ENCODE assay signal across 1 cellular context in the genomic region with DNA sequence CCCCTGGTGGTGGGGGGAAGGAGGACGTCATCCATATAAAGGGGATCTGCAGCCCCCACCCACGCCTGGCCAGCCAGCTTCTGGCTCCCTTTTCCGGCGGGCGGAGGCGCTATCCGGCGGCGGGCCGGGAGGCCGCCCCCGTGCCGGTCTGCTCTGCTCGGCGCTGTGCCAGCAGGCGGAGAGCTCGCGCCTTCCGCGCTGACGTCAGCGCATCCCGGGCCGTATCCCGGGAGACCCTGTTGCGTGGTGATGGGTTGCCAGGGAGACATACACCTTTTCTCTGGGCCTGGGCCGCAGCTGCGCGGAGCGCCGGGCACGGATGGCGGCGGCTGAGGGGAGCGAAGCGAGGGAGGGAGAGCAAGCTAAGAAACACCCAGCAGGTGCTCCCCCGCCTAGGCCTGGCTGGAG.
TF ChIP-seq lines count a peak whose summit lies in the region.

No MANE protein-coding gene starts in this region.

TF ChIP-seq in H1, 55 proteins besides CTCF, POLR2A, EP300 and RAD21:
- TF ChIP-seq EGR1 (IDR thresholded peaks at IDR 0.05; ENCODE audit: borderline replicate concordance, low read depth, low read length) = peak; percentile 86; the same call in 1 of the 2 replicates
- peak; percentile 55; the same call in 1 of the 2 replicates for TF ChIP-seq RBBP5 (IDR thresholded peaks at IDR 0.05; ENCODE audit: borderline replicate concordance, low read depth, low read length)
- TF ChIP-seq, protein P1, sequence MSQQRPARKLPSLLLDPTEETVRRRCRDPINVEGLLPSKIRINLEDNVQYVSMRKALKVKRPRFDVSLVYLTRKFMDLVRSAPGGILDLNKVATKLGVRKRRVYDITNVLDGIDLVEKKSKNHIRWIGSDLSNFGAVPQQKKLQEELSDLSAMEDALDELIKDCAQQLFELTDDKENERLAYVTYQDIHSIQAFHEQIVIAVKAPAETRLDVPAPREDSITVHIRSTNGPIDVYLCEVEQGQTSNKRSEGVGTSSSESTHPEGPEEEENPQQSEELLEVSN (IDR thresholded peaks at IDR 0.05) = peak; percentile 15; the same call in 1 of the 2 replicates
- no peak for TF ChIP-seq CTBP2 (IDR thresholded peaks at IDR 0.05; ENCODE audit: borderline replicate concordance, insufficient read depth, insufficient read length, low read length)
- TF ChIP-seq GABPA (IDR thresholded peaks at IDR 0.05; ENCODE audit: borderline replicate concordance, insufficient read depth, low read length) = 0 out of 2 replicates have a peak, but pooled peaks have one; percentile 22
- TF ChIP-seq RFX5 (IDR thresholded peaks at IDR 0.05; ENCODE audit: borderline replicate concordance, low read depth, low read length) = peak; percentile 78
- peak; percentile 78; the same call in 1 of the 2 replicates for TF ChIP-seq JUND (IDR thresholded peaks at IDR 0.05; ENCODE audit: low read length)
- peak; percentile 29; the same call in 1 of the 2 replicates for TF ChIP-seq TBP (IDR thresholded peaks at IDR 0.05; ENCODE audit: low read depth, low read length)
- peak; percentile 90 for TF ChIP-seq CREB1 (IDR thresholded peaks at IDR 0.05)
- TF ChIP-seq YY1 (IDR thresholded peaks at IDR 0.05; ENCODE audit: low read depth, low read length) = 0 out of 2 replicates have a peak, but pooled peaks have one; percentile 44
- TF ChIP-seq TAF7 (optimal IDR thresholded peaks at IDR 0.05; ENCODE audit: borderline replicate concordance, low read depth, low read length) = no peak
- peak; percentile 74 to 86; a peak in 3 of 4 replicates for TF ChIP-seq SIN3A (conservative IDR thresholded peaks at IDR 0.05 in 1 of 2, IDR thresholded peaks at IDR 0.05 in 1 of 2; ENCODE audit: low read depth in 1 of 2, low read length in 2 of 2)
- TF ChIP-seq ASH2L (IDR thresholded peaks at IDR 0.05; ENCODE audit: low read length) = peak; percentile 35
- TF ChIP-seq, protein P2, sequence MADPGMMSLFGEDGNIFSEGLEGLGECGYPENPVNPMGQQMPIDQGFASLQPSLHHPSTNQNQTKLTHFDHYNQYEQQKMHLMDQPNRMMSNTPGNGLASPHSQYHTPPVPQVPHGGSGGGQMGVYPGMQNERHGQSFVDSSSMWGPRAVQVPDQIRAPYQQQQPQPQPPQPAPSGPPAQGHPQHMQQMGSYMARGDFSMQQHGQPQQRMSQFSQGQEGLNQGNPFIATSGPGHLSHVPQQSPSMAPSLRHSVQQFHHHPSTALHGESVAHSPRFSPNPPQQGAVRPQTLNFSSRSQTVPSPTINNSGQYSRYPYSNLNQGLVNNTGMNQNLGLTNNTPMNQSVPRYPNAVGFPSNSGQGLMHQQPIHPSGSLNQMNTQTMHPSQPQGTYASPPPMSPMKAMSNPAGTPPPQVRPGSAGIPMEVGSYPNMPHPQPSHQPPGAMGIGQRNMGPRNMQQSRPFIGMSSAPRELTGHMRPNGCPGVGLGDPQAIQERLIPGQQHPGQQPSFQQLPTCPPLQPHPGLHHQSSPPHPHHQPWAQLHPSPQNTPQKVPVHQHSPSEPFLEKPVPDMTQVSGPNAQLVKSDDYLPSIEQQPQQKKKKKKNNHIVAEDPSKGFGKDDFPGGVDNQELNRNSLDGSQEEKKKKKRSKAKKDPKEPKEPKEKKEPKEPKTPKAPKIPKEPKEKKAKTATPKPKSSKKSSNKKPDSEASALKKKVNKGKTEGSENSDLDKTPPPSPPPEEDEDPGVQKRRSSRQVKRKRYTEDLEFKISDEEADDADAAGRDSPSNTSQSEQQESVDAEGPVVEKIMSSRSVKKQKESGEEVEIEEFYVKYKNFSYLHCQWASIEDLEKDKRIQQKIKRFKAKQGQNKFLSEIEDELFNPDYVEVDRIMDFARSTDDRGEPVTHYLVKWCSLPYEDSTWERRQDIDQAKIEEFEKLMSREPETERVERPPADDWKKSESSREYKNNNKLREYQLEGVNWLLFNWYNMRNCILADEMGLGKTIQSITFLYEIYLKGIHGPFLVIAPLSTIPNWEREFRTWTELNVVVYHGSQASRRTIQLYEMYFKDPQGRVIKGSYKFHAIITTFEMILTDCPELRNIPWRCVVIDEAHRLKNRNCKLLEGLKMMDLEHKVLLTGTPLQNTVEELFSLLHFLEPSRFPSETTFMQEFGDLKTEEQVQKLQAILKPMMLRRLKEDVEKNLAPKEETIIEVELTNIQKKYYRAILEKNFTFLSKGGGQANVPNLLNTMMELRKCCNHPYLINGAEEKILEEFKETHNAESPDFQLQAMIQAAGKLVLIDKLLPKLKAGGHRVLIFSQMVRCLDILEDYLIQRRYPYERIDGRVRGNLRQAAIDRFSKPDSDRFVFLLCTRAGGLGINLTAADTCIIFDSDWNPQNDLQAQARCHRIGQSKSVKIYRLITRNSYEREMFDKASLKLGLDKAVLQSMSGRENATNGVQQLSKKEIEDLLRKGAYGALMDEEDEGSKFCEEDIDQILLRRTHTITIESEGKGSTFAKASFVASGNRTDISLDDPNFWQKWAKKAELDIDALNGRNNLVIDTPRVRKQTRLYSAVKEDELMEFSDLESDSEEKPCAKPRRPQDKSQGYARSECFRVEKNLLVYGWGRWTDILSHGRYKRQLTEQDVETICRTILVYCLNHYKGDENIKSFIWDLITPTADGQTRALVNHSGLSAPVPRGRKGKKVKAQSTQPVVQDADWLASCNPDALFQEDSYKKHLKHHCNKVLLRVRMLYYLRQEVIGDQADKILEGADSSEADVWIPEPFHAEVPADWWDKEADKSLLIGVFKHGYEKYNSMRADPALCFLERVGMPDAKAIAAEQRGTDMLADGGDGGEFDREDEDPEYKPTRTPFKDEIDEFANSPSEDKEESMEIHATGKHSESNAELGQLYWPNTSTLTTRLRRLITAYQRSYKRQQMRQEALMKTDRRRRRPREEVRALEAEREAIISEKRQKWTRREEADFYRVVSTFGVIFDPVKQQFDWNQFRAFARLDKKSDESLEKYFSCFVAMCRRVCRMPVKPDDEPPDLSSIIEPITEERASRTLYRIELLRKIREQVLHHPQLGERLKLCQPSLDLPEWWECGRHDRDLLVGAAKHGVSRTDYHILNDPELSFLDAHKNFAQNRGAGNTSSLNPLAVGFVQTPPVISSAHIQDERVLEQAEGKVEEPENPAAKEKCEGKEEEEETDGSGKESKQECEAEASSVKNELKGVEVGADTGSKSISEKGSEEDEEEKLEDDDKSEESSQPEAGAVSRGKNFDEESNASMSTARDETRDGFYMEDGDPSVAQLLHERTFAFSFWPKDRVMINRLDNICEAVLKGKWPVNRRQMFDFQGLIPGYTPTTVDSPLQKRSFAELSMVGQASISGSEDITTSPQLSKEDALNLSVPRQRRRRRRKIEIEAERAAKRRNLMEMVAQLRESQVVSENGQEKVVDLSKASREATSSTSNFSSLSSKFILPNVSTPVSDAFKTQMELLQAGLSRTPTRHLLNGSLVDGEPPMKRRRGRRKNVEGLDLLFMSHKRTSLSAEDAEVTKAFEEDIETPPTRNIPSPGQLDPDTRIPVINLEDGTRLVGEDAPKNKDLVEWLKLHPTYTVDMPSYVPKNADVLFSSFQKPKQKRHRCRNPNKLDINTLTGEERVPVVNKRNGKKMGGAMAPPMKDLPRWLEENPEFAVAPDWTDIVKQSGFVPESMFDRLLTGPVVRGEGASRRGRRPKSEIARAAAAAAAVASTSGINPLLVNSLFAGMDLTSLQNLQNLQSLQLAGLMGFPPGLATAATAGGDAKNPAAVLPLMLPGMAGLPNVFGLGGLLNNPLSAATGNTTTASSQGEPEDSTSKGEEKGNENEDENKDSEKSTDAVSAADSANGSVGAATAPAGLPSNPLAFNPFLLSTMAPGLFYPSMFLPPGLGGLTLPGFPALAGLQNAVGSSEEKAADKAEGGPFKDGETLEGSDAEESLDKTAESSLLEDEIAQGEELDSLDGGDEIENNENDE (IDR thresholded peaks at IDR 0.05; ENCODE audit: insufficient replicate concordance, low read length) = no peak
- no peak for TF ChIP-seq TEAD4 (IDR thresholded peaks at IDR 0.05; ENCODE audit: low read depth, low read length)
- TF ChIP-seq TAF1 (IDR thresholded peaks at IDR 0.05; ENCODE audit: low read depth, low read length) = 0 out of 2 replicates have a peak, but pooled peaks have one; percentile 28
- TF ChIP-seq, protein P3, sequence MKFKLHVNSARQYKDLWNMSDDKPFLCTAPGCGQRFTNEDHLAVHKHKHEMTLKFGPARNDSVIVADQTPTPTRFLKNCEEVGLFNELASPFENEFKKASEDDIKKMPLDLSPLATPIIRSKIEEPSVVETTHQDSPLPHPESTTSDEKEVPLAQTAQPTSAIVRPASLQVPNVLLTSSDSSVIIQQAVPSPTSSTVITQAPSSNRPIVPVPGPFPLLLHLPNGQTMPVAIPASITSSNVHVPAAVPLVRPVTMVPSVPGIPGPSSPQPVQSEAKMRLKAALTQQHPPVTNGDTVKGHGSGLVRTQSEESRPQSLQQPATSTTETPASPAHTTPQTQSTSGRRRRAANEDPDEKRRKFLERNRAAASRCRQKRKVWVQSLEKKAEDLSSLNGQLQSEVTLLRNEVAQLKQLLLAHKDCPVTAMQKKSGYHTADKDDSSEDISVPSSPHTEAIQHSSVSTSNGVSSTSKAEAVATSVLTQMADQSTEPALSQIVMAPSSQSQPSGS (IDR thresholded peaks at IDR 0.05; ENCODE audit: low read length) = peak; percentile 87
- TF ChIP-seq ZNF274 (IDR thresholded peaks at IDR 0.05; ENCODE audit: borderline replicate concordance, extremely low read depth, low read length) = no peak
- TF ChIP-seq, protein P4, sequence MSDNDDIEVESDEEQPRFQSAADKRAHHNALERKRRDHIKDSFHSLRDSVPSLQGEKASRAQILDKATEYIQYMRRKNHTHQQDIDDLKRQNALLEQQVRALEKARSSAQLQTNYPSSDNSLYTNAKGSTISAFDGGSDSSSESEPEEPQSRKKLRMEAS (IDR thresholded peaks at IDR 0.05) = peak; percentile 52
TF ChIP-seq in H1: peak in this region for 14.
